22 cellular contexts compared by ENCODE assay signal in genomic region chr1:26017606-26018005, GRCh38.
DNase-seq lines count a peak whose midpoint lies in the region; ATAC-seq and TF ChIP-seq lines count a peak whose summit lies in the region.
"Had no signal": no experiment of that assay in that cellular context is flagged by ENCODE, and none has a peak within 500 bp of the region (broad histone marks: within the 10 kb centered on the region; RNA-seq: fewer than 3 reads in every experiment).

No MANE protein-coding gene starts in this region.

- ATAC-seq in HG02623 (IDR thresholded peaks at IDR 0.05; ENCODE audit: unreplicated experiment) = no peak
- ATAC-seq: sciatic nerve had no signal

- H3K4me3 ChIP-seq in BLaER1 treated with 17β-estradiol and CSF1 and Interleukin-3, amounts not matched to agents 10 nM and 100 nM = peak overlapping the region in 1 of 10 experiments; percentile 19; a peak in 3 of 20 replicates
- H3K4me3 ChIP-seq: ascending aorta, left lung, Peyer's patch, tibial artery had no signal

- H3K9me3 ChIP-seq in BLaER1 treated with 17β-estradiol and CSF1 and Interleukin-3, amounts not matched to agents 10 nM and 100 nM (replicated peaks in 1 of 11) = no peaks in the 10 kb centered on the region
- H3K9me3 ChIP-seq in KOPT-K1 (ENCODE audit: insufficient read depth, low read length, poor library complexity, severe bottlenecking) = no peaks in the 10 kb centered on the region
- H3K9me3 ChIP-seq: ascending aorta, left lung, Peyer's patch, SK-N-SH, tibial artery had no signal

- peaks cover 56% of the 10 kb centered on the region for H3K4me1 Mint-ChIP-seq in nephron progenitor cell
- H3K4me1 Mint-ChIP-seq: activated B cell treated with CpG ODN at 0.5 μM for 24 hours had no signal

- no peaks in the 10 kb centered on the region for H4K20me1 ChIP-seq in BLaER1 treated with 17β-estradiol and CSF1 and Interleukin-3, amounts not matched to agents 10 nM and 100 nM

- peaks cover 73 to 100% (median 98%) of the 10 kb centered on the region in 10 experiments for H3K4me1 ChIP-seq in BLaER1 treated with 17β-estradiol and CSF1 and Interleukin-3, amounts not matched to agents 10 nM and 100 nM
- H3K4me1 ChIP-seq: Peyer's patch had no signal

- H3K36me3 Mint-ChIP-seq in nephron progenitor cell (ENCODE audit: low read depth) = no peaks in the 10 kb centered on the region
- H3K36me3 Mint-ChIP-seq: activated naive CD4-positive, alpha-beta T cell treated with anti-CD3 and anti-CD28 coated beads, Interleukin-2, amount 10 ng/mL, durations not matched to agents 7 days and 5 days had no signal

- H3K9ac ChIP-seq in BLaER1 treated with 17β-estradiol and CSF1 and Interleukin-3, amounts not matched to agents 10 nM and 100 nM = peak overlapping the region in 10 of 11 experiments; percentile 10 to 63 (median 54); a peak in 16 of 22 replicates
- H3K9ac ChIP-seq: SK-N-SH had no signal

- no peaks in the 10 kb centered on the region for H3K27me3 ChIP-seq in BLaER1 treated with 17β-estradiol and CSF1 and Interleukin-3, amounts not matched to agents 10 nM and 100 nM
- H3K27me3 ChIP-seq: ascending aorta, left lung, Peyer's patch, tibial artery had no signal

- peak overlapping the region; percentile 72 to 98 (median 90) for H3K4me2 ChIP-seq in BLaER1 treated with 17β-estradiol and CSF1 and Interleukin-3, amounts not matched to agents 10 nM and 100 nM

- no peak overlapping the region for H3K4me3 Mint-ChIP-seq in nephron progenitor cell
- H3K4me3 Mint-ChIP-seq: activated B cell treated with CpG ODN at 0.5 μM for 24 hours; activated naive CD4-positive, alpha-beta T cell treated with anti-CD3 and anti-CD28 coated beads, Interleukin-2, amount 10 ng/mL, durations not matched to agents 7 days and 5 days had no signal

- no peaks in the 10 kb centered on the region for H3K9me3 Mint-ChIP-seq in nephron progenitor cell
- H3K9me3 Mint-ChIP-seq: activated B cell treated with CpG ODN at 0.5 μM for 24 hours; activated naive CD4-positive, alpha-beta T cell treated with anti-CD3 and anti-CD28 coated beads, Interleukin-2, amount 10 ng/mL, durations not matched to agents 7 days and 5 days had no signal

- peak overlapping the region; percentile 48 for H3K27ac Mint-ChIP-seq in nephron progenitor cell
- H3K27ac Mint-ChIP-seq: activated B cell treated with CpG ODN at 0.5 μM for 24 hours; activated naive CD4-positive, alpha-beta T cell treated with anti-CD3 and anti-CD28 coated beads, Interleukin-2, amount 10 ng/mL, durations not matched to agents 7 days and 5 days had no signal

- no peaks in the 10 kb centered on the region for H3K36me3 ChIP-seq in BLaER1 treated with 17β-estradiol and CSF1 and Interleukin-3, amounts not matched to agents 10 nM and 100 nM
- H3K36me3 ChIP-seq in KOPT-K1 (ENCODE audit: insufficient read depth, low read length) = no peaks in the 10 kb centered on the region
- H3K36me3 ChIP-seq: ascending aorta, left lung, Peyer's patch, tibial artery had no signal

- peak overlapping the region in 9 of 11 experiments; percentile 63 to 84 (median 80); a peak in 17 of 22 replicates for H3K27ac ChIP-seq in BLaER1 treated with 17β-estradiol and CSF1 and Interleukin-3, amounts not matched to agents 10 nM and 100 nM
- peak overlapping the region; percentile 58 for H3K27ac ChIP-seq in KOPT-K1 (ENCODE audit: low read depth, low read length, poor library complexity, severe bottlenecking)
- H3K27ac ChIP-seq: ascending aorta, epithelial cell of prostate, left lung, Peyer's patch, tibial artery had no signal

- DNase-seq in dedifferentiated amniotic fluid mesenchymal stem cell (ENCODE audit: extremely low spot score) (peak; percentile 31), nephron progenitor cell (no peak), NCI-H1092 treated with DMSO at 0.1 percent for 48 hours (lab: John Stamatoyannopoulos, UW) (no peak), NCI-H2171 treated with DMSO at 0.1 percent for 48 hours (lab: John Stamatoyannopoulos, UW) (no peak), NCI-H146 (lab: John Stamatoyannopoulos, UW) (no peak)
- DNase-seq: activated B cell treated with CpG ODN at 0.5 μM for 24 hours; activated CD8-positive, alpha-beta memory T cell treated with anti-CD3 and anti-CD28 coated beads for 24 hours; activated naive CD4-positive, alpha-beta T cell treated with anti-CD3 and anti-CD28 coated beads, Interleukin-2, amount 10 ng/mL, durations not matched to agents 7 days and 5 days; activated T-cell treated with anti-CD3 and anti-CD28 coated beads, Interleukin-2, amount 50 U/mL, for 48 hours; cortex of kidney; foreskin melanocyte; left lung; NCI-H1417 treated with DMSO at 0.1 percent for 48 hours; Peyer's patch; SK-N-SH; tibial artery had no signal

- H3K27me3 Mint-ChIP-seq in nephron progenitor cell (ENCODE audit: low read depth, poor library complexity) = peaks cover 7% of the 10 kb centered on the region

- TF ChIP-seq CTCF in nephron progenitor cell (IDR thresholded peaks at IDR 0.05) = no peak
